ENCODE assay signal across 18 cellular contexts in genomic region chr3:197426161-197426566, GRCh38.
A peak's percentile ranks its signal among the peaks of the same experiment; 100 is the strongest.
DNase-seq lines count a peak whose midpoint lies in the region; TF ChIP-seq lines count a peak whose summit lies in the region.
"Had no signal": no experiment of that assay in that cellular context is flagged by ENCODE, and none has a peak within 500 bp of the region (broad histone marks: within the 10 kb centered on the region; RNA-seq: fewer than 3 reads in every experiment).

No MANE protein-coding gene starts in this region.

- H3K27me3 ChIP-seq in WERI-Rb-1 (ENCODE audit: insufficient read depth, low read depth, severe bottlenecking): no peaks in the 10 kb centered on the region
- no peaks in the 10 kb centered on the region for H3K27me3 ChIP-seq in smooth muscle cell (ENCODE audit: low read depth)
- H3K27me3 ChIP-seq: pancreas had no signal

- H3K9me3 ChIP-seq in WERI-Rb-1 (ENCODE audit: severe bottlenecking) (no peaks in the 10 kb centered on the region), smooth muscle cell (replicated peaks; ENCODE audit: low read depth) (no peaks in the 10 kb centered on the region)
- H3K9me3 ChIP-seq: gastrocnemius medialis, left lung, pancreas, spleen, tibial artery had no signal

- H4K20me1 ChIP-seq in smooth muscle cell (ENCODE audit: low read depth): no peaks in the 10 kb centered on the region

- no peak for TF ChIP-seq CTCF in WERI-Rb-1 (IDR thresholded peaks at IDR 0.05; ENCODE audit: low read depth, low read length)
- no peak for TF ChIP-seq CTCF in fibroblast of pulmonary artery (IDR thresholded peaks at IDR 0.05; ENCODE audit: low read length, missing control alignments)
- no peak for TF ChIP-seq CTCF in smooth muscle cell (IDR thresholded peaks at IDR 0.05; ENCODE audit: borderline replicate concordance, insufficient read depth, poor library complexity, severe bottlenecking)

- no peaks in the 10 kb centered on the region for H3K79me2 ChIP-seq in smooth muscle cell (ENCODE audit: low read depth)

- H3K4me3 ChIP-seq in WERI-Rb-1 (ENCODE audit: low read depth, low read length) (no peak overlapping the region), fibroblast of pulmonary artery (replicated peaks; ENCODE audit: low read depth, low read length) (no peak overlapping the region), smooth muscle cell (no peak overlapping the region)
- H3K4me3 ChIP-seq: gastrocnemius medialis, left lung, pancreas, spleen, tibial artery had no signal

- WGBS in smooth muscle cell (ENCODE audit: low lambda C conversion rate): 62% methylated on average over 4 of the region's 4 CpGs

- peaks cover 19% of the 10 kb centered on the region for H3F3A ChIP-seq in smooth muscle cell (ENCODE audit: low read depth)

- H3K27ac ChIP-seq in WERI-Rb-1 (no peak overlapping the region), smooth muscle cell (ENCODE audit: low read depth) (peak overlapping the region; percentile 90)
- H3K27ac ChIP-seq: gastrocnemius medialis, left lung, pancreas, spleen, tibial artery had no signal

- DNase-seq in HS-27A (ENCODE audit: low read depth) (peak; percentile 42), WERI-Rb-1 (peak; percentile 29), fibroblast of pulmonary artery (ENCODE audit: low read depth) (peak; percentile 36), smooth muscle cell (lab: John Stamatoyannopoulos, UW; ENCODE audit: unreplicated experiment) (no peak), NCI-H146 treated with DMSO at 0.1 percent for 48 hours (lab: John Stamatoyannopoulos, UW; ENCODE audit: unreplicated experiment) (no peak), ecto neural progenitor cell (ENCODE audit: low spot score) (no peak), MV-4-11 (lab: John Stamatoyannopoulos, UW) (no peak)
- DNase-seq: activated CD4-positive, alpha-beta T cell treated with anti-CD3 and anti-CD28 coated beads, Interleukin-2, amount 50 U/mL, for 48 hours; activated T-cell treated with anti-CD3 and anti-CD28 coated beads, Interleukin-2, amount 50 U/mL, for 72 hours; cerebellar nuclear complex; gastrocnemius medialis; KBM-7; left lung; NCI-H1105; NCI-H2171 treated with DMSO at 0.1 percent for 48 hours; pancreas; spleen; tibial artery had no signal

- H3K4me2 ChIP-seq in smooth muscle cell: no peak overlapping the region

- H3K9ac ChIP-seq in smooth muscle cell (ENCODE audit: low read depth): no peak overlapping the region

- H3K4me1 ChIP-seq in smooth muscle cell (ENCODE audit: low read depth): peaks cover 20% of the 10 kb centered on the region
- H3K4me1 ChIP-seq: left lung, pancreas had no signal

- H2AFZ ChIP-seq in smooth muscle cell (ENCODE audit: low read depth): no peak overlapping the region

- no peaks in the 10 kb centered on the region for H3K36me3 ChIP-seq in WERI-Rb-1
- no peaks in the 10 kb centered on the region for H3K36me3 ChIP-seq in smooth muscle cell (ENCODE audit: low read depth)
- H3K36me3 ChIP-seq: gastrocnemius medialis, left lung, pancreas, spleen, tibial artery had no signal

Comparison
In these comparisons a context has a peak if more than half of its experiments do, and no peak if none do; other contexts are left out.
1. DNase-seq: peak in HS-27A (single experiment), WERI-Rb-1 (single experiment) and fibroblast of pulmonary artery (single experiment); none in smooth muscle cell (single experiment), NCI-H146 treated with DMSO at 0.1 percent for 48 hours (single experiment), ecto neural progenitor cell (single experiment) and MV-4-11 (single experiment).